In genomic region chr17:73318427-73318813, GRCh38 we compare ENCODE assay signal across 20 cellular contexts. TPM values are rescaled to one million over a fixed set of nuclear protein-coding genes. Genes with fewer than 3 reads are reported as not detected.
"Had no signal": no experiment of that assay in that cellular context is flagged by ENCODE, and none has a peak within 500 bp of the region (broad histone marks: within the 10 kb centered on the region; RNA-seq: fewer than 3 reads in every experiment).

No MANE protein-coding gene starts in this region.

- H3K27ac ChIP-seq: KMS-11 had no signal

- H3K9ac ChIP-seq: KMS-11 had no signal

- DNase-seq: IMR-90, Kasumi-1, MM.1S, NCI-H1092 treated with DMSO at 0.1 percent for 48 hours, NCI-H2029, NCI-H2081 treated with DMSO at 0.1 percent for 48 hours, NCI-H2171, NCI-H226, NCI-H446, NCI-H510A, NCI-H524 treated with DMSO at 0.1 percent for 48 hours, NCI-H774, RPMI8226, SHP77 had no signal

- ATAC-seq: HepG2 had no signal

- FAIRE-seq: HepG2, RCC 7860 had no signal

- H3K4me2 ChIP-seq: KMS-11 had no signal

RNA-seq across cellular contexts. Expression of gene CPSF4L, which starts 56.7 kb away (rescaled TPM):
- total RNA-seq: HT1080, IMR-90, M059J, SK-MEL-5 had no signal
- polyA plus RNA-seq: IMR-90 had no signal
